Comparison of ENCODE assay signal across 17 cellular contexts in genomic region chr17:36869856-36870617, GRCh38.
DNase-seq lines count a peak whose midpoint lies in the region; ATAC-seq, FAIRE-seq and TF ChIP-seq lines count a peak whose summit lies in the region.
"Had no signal": no experiment of that assay in that cellular context is flagged by ENCODE, and none has a peak within 500 bp of the region (broad histone marks: within the 10 kb centered on the region; RNA-seq: fewer than 3 reads in every experiment).

No MANE protein-coding gene starts in this region.

- peaks cover 8% of the 10 kb centered on the region for H3K4me1 ChIP-seq in A549
- no peaks in the 10 kb centered on the region for H3K4me1 ChIP-seq in RWPE2 (ENCODE audit: insufficient read depth, poor library complexity, severe bottlenecking)
- no peaks in the 10 kb centered on the region for H3K4me1 ChIP-seq in HAP-1
- H3K4me1 ChIP-seq: psoas muscle, tibial nerve had no signal

- TF ChIP-seq EP300 in A549 (IDR thresholded peaks at IDR 0.05) = no peak

- no peaks in the 10 kb centered on the region for H3K27me3 ChIP-seq in RWPE2 (ENCODE audit: insufficient read depth, poor library complexity, severe bottlenecking)
- no peaks in the 10 kb centered on the region for H3K27me3 ChIP-seq in HAP-1 (ENCODE audit: low read depth)

- peak; percentile 85 to 89 for ATAC-seq in A549
- ATAC-seq in RWPE2 (ENCODE audit: low read depth) = peak; percentile 54; the same call in 1 of the 3 replicates
- ATAC-seq in GM21515 (IDR thresholded peaks at IDR 0.05; ENCODE audit: unreplicated experiment) = no peak
- no peak for ATAC-seq in GM19452 (IDR thresholded peaks at IDR 0.05; ENCODE audit: unreplicated experiment)
- ATAC-seq: GM12878; naive thymus-derived CD4-positive, alpha-beta T cell; psoas muscle had no signal

- H3K27ac ChIP-seq in A549 = peak overlapping the region; percentile 15 to 78; a peak in 5 of 6 replicates
- H3K27ac ChIP-seq in RWPE2 (ENCODE audit: poor library complexity, severe bottlenecking) = no peak overlapping the region
- H3K27ac ChIP-seq: psoas muscle, tibial nerve had no signal

- H3K36me3 ChIP-seq in RWPE2 (ENCODE audit: low read depth) = no peaks in the 10 kb centered on the region
- H3K36me3 ChIP-seq in HAP-1 (replicated peaks) = no peaks in the 10 kb centered on the region
- H3K36me3 ChIP-seq: tibial nerve had no signal

- H3K9me3 ChIP-seq in A549 (no peaks in the 10 kb centered on the region), RWPE2 (ENCODE audit: severe bottlenecking) (no peaks in the 10 kb centered on the region), HAP-1 (no peaks in the 10 kb centered on the region)
- H3K9me3 ChIP-seq: psoas muscle had no signal

- WGBS in A549 (ENCODE audit: missing lambda C conversion rate) = 57% methylated on average over 14 of the region's 14 CpGs

- TF ChIP-seq RAD21 in A549 (conservative IDR thresholded peaks at IDR 0.05 in 1 of 2, IDR thresholded peaks at IDR 0.05 in 1 of 2) = peak; percentile 28 to 37; a peak in 1 of 5 replicates

- peak; percentile 73 to 75 for DNase-seq in A549 (ENCODE audit: low read depth in 1 of 2, low spot score in 1 of 2)
- peak; percentile 62 for DNase-seq in HCEC 1CT
- DNase-seq in RWPE2 (ENCODE audit: low spot score) = no peak
- DNase-seq in fibroblast of villous mesenchyme (ENCODE audit: low read depth) = peak; percentile 38
- DNase-seq in NCI-H69 (lab: John Stamatoyannopoulos, UW) = no peak
- no peak for DNase-seq in HAP-1 (ENCODE audit: low spot score in 2 of 2)
- DNase-seq: GOT3; kidney glomerular epithelial cell; naive thymus-derived CD4-positive, alpha-beta T cell; NCI-H1105 treated with DMSO at 0.1 percent for 48 hours; NCI-H510A; psoas muscle had no signal

- TF ChIP-seq CTCF in A549 (IDR thresholded peaks at IDR 0.05) (peak; percentile 25; the same call in 1 of the 3 replicates), RWPE2 (IDR thresholded peaks at IDR 0.05; ENCODE audit: poor library complexity, severe bottlenecking) (no peak), fibroblast of villous mesenchyme (IDR thresholded peaks at IDR 0.05; ENCODE audit: insufficient read depth, low read depth, low read length) (peak; percentile 3)

- CTCF ChIA-PET in A549 (lab: Yijun Ruan, JAX) = interaction anchor here (1.1 to 1.7 kb wide), 6 partner anchors 12 to 241 kb away, joined by 3 to 8 read pairs (median 4); no protein-coding TSS in a partner anchor

- in situ Hi-C loops in HAP-1 (cut with MboI; ENCODE audit: low sequenced_read_pairs) = no loop called here

- no peak for FAIRE-seq in A549 (lab: Jason Lieb, UNC)
- FAIRE-seq: astrocyte, GM12878 had no signal

- POLR2A ChIA-PET in A549 (lab: Yijun Ruan, JAX) = no interaction called here

- H3K4me2 ChIP-seq in A549 = no peak overlapping the region

- H3K4me3 ChIP-seq in A549 (no peak overlapping the region), RWPE2 (ENCODE audit: severe bottlenecking) (no peak overlapping the region), fibroblast of villous mesenchyme (ENCODE audit: low read depth, low read length) (no peak overlapping the region), HAP-1 (no peak overlapping the region)
- H3K4me3 ChIP-seq: GM12878, psoas muscle, tibial nerve had no signal

- TF ChIP-seq POLR2A in A549 (IDR thresholded peaks at IDR 0.05; ENCODE audit: low read length) = no peak

TF ChIP-seq in A549, 52 proteins besides CTCF, POLR2A, EP300 and RAD21 (continues in another document):
- no peak for TF ChIP-seq EHF (CRISPR knock-in tag; IDR thresholded peaks at IDR 0.05)
- TF ChIP-seq MAZ (IDR thresholded peaks at IDR 0.05; ENCODE audit: borderline replicate concordance, low read depth, low read length) = no peak
- TF ChIP-seq E2F6 (IDR thresholded peaks at IDR 0.05; ENCODE audit: borderline replicate concordance, low read depth) = no peak
- TF ChIP-seq MAX (IDR thresholded peaks at IDR 0.05) = no peak
- TF ChIP-seq, protein P1, sequence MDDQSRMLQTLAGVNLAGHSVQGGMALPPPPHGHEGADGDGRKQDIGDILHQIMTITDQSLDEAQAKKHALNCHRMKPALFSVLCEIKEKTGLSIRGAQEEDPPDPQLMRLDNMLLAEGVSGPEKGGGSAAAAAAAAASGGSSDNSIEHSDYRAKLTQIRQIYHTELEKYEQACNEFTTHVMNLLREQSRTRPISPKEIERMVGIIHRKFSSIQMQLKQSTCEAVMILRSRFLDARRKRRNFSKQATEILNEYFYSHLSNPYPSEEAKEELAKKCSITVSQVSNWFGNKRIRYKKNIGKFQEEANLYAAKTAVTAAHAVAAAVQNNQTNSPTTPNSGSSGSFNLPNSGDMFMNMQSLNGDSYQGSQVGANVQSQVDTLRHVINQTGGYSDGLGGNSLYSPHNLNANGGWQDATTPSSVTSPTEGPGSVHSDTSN (IDR thresholded peaks at IDR 0.05) = no peak
- no peak for TF ChIP-seq HEYL (CRISPR knock-in tag; IDR thresholded peaks at IDR 0.05)
- no peak for TF ChIP-seq CBX8 (IDR thresholded peaks at IDR 0.05)
- no peak for TF ChIP-seq ZNF302 (CRISPR knock-in tag; IDR thresholded peaks at IDR 0.05)
- no peak for TF ChIP-seq SREBF2 (IDR thresholded peaks at IDR 0.05)
- no peak for TF ChIP-seq PHF8 (IDR thresholded peaks at IDR 0.05; ENCODE audit: borderline replicate concordance, low read depth)
- TF ChIP-seq FOSL2 (IDR thresholded peaks at IDR 0.05) = peak; percentile 26; the same call in 1 of the 2 replicates
- peak; percentile 93 for TF ChIP-seq FOSL2 (CRISPR knock-in tag; IDR thresholded peaks at IDR 0.05)
- no peak for TF ChIP-seq RFX5 (IDR thresholded peaks at IDR 0.05)
- TF ChIP-seq MYC (IDR thresholded peaks at IDR 0.05; ENCODE audit: borderline replicate concordance, low read length) = no peak
- no peak for TF ChIP-seq CBX2 (IDR thresholded peaks at IDR 0.05; ENCODE audit: borderline replicate concordance, low read depth)
- TF ChIP-seq ZSCAN20 (CRISPR knock-in tag; IDR thresholded peaks at IDR 0.05) = no peak
- TF ChIP-seq RARB (CRISPR knock-in tag; IDR thresholded peaks at IDR 0.05) = no peak
- TF ChIP-seq, protein P2, sequence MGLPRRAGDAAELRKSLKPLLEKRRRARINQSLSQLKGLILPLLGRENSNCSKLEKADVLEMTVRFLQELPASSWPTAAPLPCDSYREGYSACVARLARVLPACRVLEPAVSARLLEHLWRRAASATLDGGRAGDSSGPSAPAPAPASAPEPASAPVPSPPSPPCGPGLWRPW (IDR thresholded peaks at IDR 0.05) = no peak
- TF ChIP-seq GATA3 (IDR thresholded peaks at IDR 0.05; ENCODE audit: borderline replicate concordance) = no peak
- no peak for TF ChIP-seq HOXA7 (CRISPR knock-in tag; IDR thresholded peaks at IDR 0.05)
- TF ChIP-seq KDM1A (IDR thresholded peaks at IDR 0.05; ENCODE audit: low read depth) = no peak
- peak; percentile 61 to 89; a peak in 3 of 4 replicates for TF ChIP-seq CEBPB (IDR thresholded peaks at IDR 0.05)
- TF ChIP-seq JUNB (IDR thresholded peaks at IDR 0.05) = no peak
- TF ChIP-seq NFE2L2 (conservative IDR thresholded peaks at IDR 0.05; ENCODE audit: low read length) = peak; percentile 54; the same call in 1 of the 2 replicates
- TF ChIP-seq SMC3 (IDR thresholded peaks at IDR 0.05) = peak; percentile 34; the same call in 2 of the 3 replicates
- no peak for TF ChIP-seq BHLHE40 (IDR thresholded peaks at IDR 0.05; ENCODE audit: low read depth, low read length)
- TF ChIP-seq HOXB13 (CRISPR knock-in tag; IDR thresholded peaks at IDR 0.05; ENCODE audit: low read depth) = no peak
- TF ChIP-seq HMGXB4 (CRISPR knock-in tag; IDR thresholded peaks at IDR 0.05; ENCODE audit: borderline replicate concordance) = no peak
- TF ChIP-seq CHD2 (IDR thresholded peaks at IDR 0.05; ENCODE audit: low read length, partially characterized antibody) = no peak
- TF ChIP-seq NPAS2 (CRISPR knock-in tag; IDR thresholded peaks at IDR 0.05; ENCODE audit: borderline replicate concordance) = no peak
- no peak for TF ChIP-seq TP53 (CRISPR knock-in tag; IDR thresholded peaks at IDR 0.05)
- no peak for TF ChIP-seq RNF2 (IDR thresholded peaks at IDR 0.05; ENCODE audit: borderline replicate concordance, low read depth)

Comparison
In these comparisons a context has a peak if more than half of its experiments do, and no peak if none do; other contexts are left out.
1. ATAC-seq: peak in A549 (2 of 2) and RWPE2 (single experiment); none in GM21515 (single experiment) and GM19452 (single experiment).
2. DNase-seq: peak in A549 (2 of 2), HCEC 1CT (single experiment) and fibroblast of villous mesenchyme (single experiment); none in RWPE2 (single experiment), NCI-H69 (single experiment) and HAP-1 (0 of 2).